In genomic region chr11:135004495-135004894, GRCh38 we compare ENCODE assay signal across 21 cellular contexts.
"Had no signal": no experiment of that assay in that cellular context is flagged by ENCODE, and none has a peak within 500 bp of the region (broad histone marks: within the 10 kb centered on the region; RNA-seq: fewer than 3 reads in every experiment).

No MANE protein-coding gene starts in this region.

- H3K27ac ChIP-seq: esophagus squamous epithelium, lower lobe of right lung, skin epidermis, tibial nerve, VCaP had no signal

- H3K36me3 Mint-ChIP-seq: activated naive CD4-positive, alpha-beta T cell treated with anti-CD3 and anti-CD28 coated beads, Interleukin-2, amount 10 ng/mL, durations not matched to agents 7 days and 5 days; immature natural killer cell; natural killer cell had no signal

- H3K27me3 ChIP-seq: tibial nerve had no signal

- DNase-seq: activated CD4-positive, alpha-beta T cell treated with anti-CD3 and anti-CD28 coated beads, Interleukin-2, amount 50 U/mL, for 1 hour; activated CD4-positive, CD25-positive, alpha-beta regulatory T cell treated with anti-CD3 and anti-CD28 coated beads, Interleukin-2, amount 50 U/mL, for 72 hours; activated CD8-positive, alpha-beta memory T cell treated with anti-CD3 and anti-CD28 coated beads, Interleukin-2, amount 50 U/mL, for 4 hours; activated effector memory CD4-positive, alpha-beta T cell treated with Interleukin-2 at 50 U/mL for 16 hours; activated naive CD4-positive, alpha-beta T cell treated with anti-CD3 and anti-CD28 coated beads, Interleukin-2, amount 10 ng/mL, durations not matched to agents 7 days and 5 days; activated naive CD8-positive, alpha-beta T cell treated with anti-CD3 and anti-CD28 coated beads, Interleukin-2, amount 50 U/mL, for 24 hours; activated T-cell treated with anti-CD3 and anti-CD28 coated beads, Interleukin-2, amount 50 U/mL, for 48 hours; anterior cingulate cortex; cerebellar nuclear complex; cortex of kidney; esophagus squamous epithelium; immature natural killer cell; lower lobe of right lung; natural killer cell; nucleus accumbens; stimulated activated CD4-positive, alpha-beta T cell treated with anti-CD3 and anti-CD28 coated beads, Interleukin-2, amount 100 ng/mL, for 48 hours; T-helper 17 cell had no signal

- H3K36me3 ChIP-seq: esophagus squamous epithelium, lower lobe of right lung, tibial nerve had no signal

- ATAC-seq: activated naive CD8-positive, alpha-beta T cell treated with anti-CD3 and anti-CD28 coated beads, Interleukin-2, amount 50 U/mL, for 24 hours; natural killer cell; T-helper 17 cell had no signal

- H3K27me3 Mint-ChIP-seq: stimulated activated naive CD8-positive, alpha-beta T cell treated with anti-CD3 and anti-CD28 coated beads, Interleukin-15, Interleukin-2, amounts not matched to agents 100 ng/mL and 50 ng/mL, for 24 hours had no signal

- H3K9me3 ChIP-seq: esophagus squamous epithelium, lower lobe of right lung, tibial nerve had no signal

- H3K4me3 ChIP-seq: esophagus squamous epithelium, lower lobe of right lung, skin epidermis, tibial nerve had no signal

- H3K9me3 Mint-ChIP-seq: activated naive CD4-positive, alpha-beta T cell treated with anti-CD3 and anti-CD28 coated beads, Interleukin-2, amount 10 ng/mL, durations not matched to agents 7 days and 5 days; activated naive CD8-positive, alpha-beta T cell treated with anti-CD3 and anti-CD28 coated beads, Interleukin-2, amount 50 U/mL, for 24 hours; immature natural killer cell; stimulated activated naive CD8-positive, alpha-beta T cell treated with anti-CD3 and anti-CD28 coated beads, Interleukin-15, Interleukin-2, amounts not matched to agents 100 ng/mL and 50 ng/mL, for 24 hours had no signal

- H3K4me3 Mint-ChIP-seq: activated naive CD4-positive, alpha-beta T cell treated with anti-CD3 and anti-CD28 coated beads, Interleukin-2, amount 10 ng/mL, durations not matched to agents 7 days and 5 days; activated naive CD8-positive, alpha-beta T cell treated with anti-CD3 and anti-CD28 coated beads, Interleukin-2, amount 50 U/mL, for 24 hours; immature natural killer cell; natural killer cell; stimulated activated naive CD8-positive, alpha-beta T cell treated with anti-CD3 and anti-CD28 coated beads, Interleukin-15, Interleukin-2, amounts not matched to agents 100 ng/mL and 50 ng/mL, for 24 hours; T-helper 17 cell had no signal

- H3K4me1 Mint-ChIP-seq: activated naive CD4-positive, alpha-beta T cell treated with anti-CD3 and anti-CD28 coated beads, Interleukin-2, amount 10 ng/mL, durations not matched to agents 7 days and 5 days; activated naive CD8-positive, alpha-beta T cell treated with anti-CD3 and anti-CD28 coated beads, Interleukin-2, amount 50 U/mL, for 24 hours; immature natural killer cell; natural killer cell; T-helper 17 cell had no signal

- H3K27ac Mint-ChIP-seq: activated naive CD4-positive, alpha-beta T cell treated with anti-CD3 and anti-CD28 coated beads, Interleukin-2, amount 10 ng/mL, durations not matched to agents 7 days and 5 days; activated naive CD8-positive, alpha-beta T cell treated with anti-CD3 and anti-CD28 coated beads, Interleukin-2, amount 50 U/mL, for 24 hours; immature natural killer cell; natural killer cell; stimulated activated naive CD8-positive, alpha-beta T cell treated with anti-CD3 and anti-CD28 coated beads, Interleukin-15, Interleukin-2, amounts not matched to agents 100 ng/mL and 50 ng/mL, for 24 hours; T-helper 17 cell had no signal

- H3K4me1 ChIP-seq: esophagus squamous epithelium, lower lobe of right lung, tibial nerve had no signal
